Comparison of ENCODE assay signal across 3 cellular contexts in the genomic region with DNA sequence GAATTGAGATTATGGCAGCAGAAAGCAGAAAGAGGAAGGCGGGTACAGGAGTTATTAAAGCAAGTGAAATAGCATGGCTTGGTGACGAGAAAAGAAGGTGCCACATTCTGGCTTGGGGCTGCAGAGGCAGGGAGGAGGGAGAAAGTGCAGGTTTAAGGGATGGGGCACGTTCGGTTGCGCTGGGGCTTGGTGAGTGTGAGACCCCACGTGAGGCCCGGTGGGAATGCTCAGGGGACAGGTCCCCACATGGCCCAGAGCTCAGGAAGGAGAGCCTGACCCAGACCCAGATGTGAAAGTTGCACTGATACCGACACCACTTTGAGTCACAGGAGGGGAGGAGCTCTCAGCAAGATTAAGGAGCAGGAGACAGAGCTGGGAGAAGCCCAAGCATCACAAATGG.
"Had no signal": no experiment of that assay in that cellular context is flagged by ENCODE, and none has a peak within 500 bp of the region (broad histone marks: within the 10 kb centered on the region; RNA-seq: fewer than 3 reads in every experiment).

No MANE protein-coding gene starts in this region.

- DNase-seq: GDM1, GF-D8 had no signal

- H3K4me3 ChIP-seq: GM12878 had no signal
